In the genomic region with DNA sequence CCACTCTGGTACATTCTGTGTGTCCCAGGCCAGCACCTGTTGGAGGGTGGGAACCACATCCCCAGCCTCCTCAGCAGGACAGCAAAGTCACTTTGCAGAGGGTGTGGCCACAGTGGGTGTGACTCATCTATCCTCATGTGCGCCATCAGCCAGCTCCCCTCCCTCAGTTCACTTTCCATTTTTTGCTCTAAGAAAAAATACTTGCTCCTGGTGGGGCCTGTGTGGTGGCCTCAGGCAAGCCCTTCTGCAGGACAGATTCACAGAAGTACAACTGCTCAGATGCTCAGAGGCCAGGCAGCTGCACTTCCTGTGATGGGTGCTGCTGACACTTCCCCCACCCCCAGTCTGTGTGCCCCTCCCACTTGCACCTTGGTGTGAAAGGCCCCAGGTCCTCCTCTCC, we compare ENCODE assay signal across 18 cellular contexts.
A peak's percentile ranks its signal among the peaks of the same experiment; 100 is the strongest.
DNase-seq lines count a peak whose midpoint lies in the region; ATAC-seq and TF ChIP-seq lines count a peak whose summit lies in the region.
"Had no signal": no experiment of that assay in that cellular context is flagged by ENCODE, and none has a peak within 500 bp of the region (broad histone marks: within the 10 kb centered on the region; RNA-seq: fewer than 3 reads in every experiment).

No MANE protein-coding gene starts in this region.

- H3K9me3 Mint-ChIP-seq in naive thymus-derived CD8-positive, alpha-beta T cell = no peaks in the 10 kb centered on the region
- H3K9me3 Mint-ChIP-seq: activated naive CD4-positive, alpha-beta T cell treated with anti-CD3 and anti-CD28 coated beads, Interleukin-2, amount 50 U/mL, for 24 hours had no signal

- no peak overlapping the region for H3K4me3 Mint-ChIP-seq in naive thymus-derived CD8-positive, alpha-beta T cell
- H3K4me3 Mint-ChIP-seq: activated naive CD4-positive, alpha-beta T cell treated with anti-CD3 and anti-CD28 coated beads, Interleukin-2, amount 50 U/mL, for 24 hours had no signal

- WGBS in thyroid gland, 2 donors = 93 to 100% methylated on average over 1 of the region's 1 CpG

- H3K36me3 ChIP-seq in thyroid gland = no peaks in the 10 kb centered on the region
- H3K36me3 ChIP-seq: cardiac muscle cell, tibial nerve had no signal

- no peaks in the 10 kb centered on the region for H3K9me3 ChIP-seq in thyroid gland

- peaks cover 0 to 4% (median 0%) of the 10 kb centered on the region in 4 donors for H3K4me1 Mint-ChIP-seq in naive thymus-derived CD8-positive, alpha-beta T cell
- H3K4me1 Mint-ChIP-seq: activated naive CD4-positive, alpha-beta T cell treated with anti-CD3 and anti-CD28 coated beads, Interleukin-2, amount 50 U/mL, for 24 hours had no signal

- no peak for TF ChIP-seq POLR2A in thyroid gland (IDR thresholded peaks at IDR 0.05)

- no peak overlapping the region for H3K27ac ChIP-seq in thyroid gland
- H3K27ac ChIP-seq: cardiac muscle cell, VCaP had no signal

- H3K4me1 ChIP-seq in thyroid gland = no peaks in the 10 kb centered on the region

- peaks cover 4 to 50% (median 17%) of the 10 kb centered on the region in 5 donors for H3K27me3 Mint-ChIP-seq in naive thymus-derived CD8-positive, alpha-beta T cell

- no peak overlapping the region for H3K4me3 ChIP-seq in epithelial cell of esophagus (ENCODE audit: low read length)
- H3K4me3 ChIP-seq in thyroid gland (replicated peaks in 1 of 3) = no peak overlapping the region
- H3K4me3 ChIP-seq: cardiac muscle cell, tibial nerve had no signal

- H3K27ac Mint-ChIP-seq in naive thymus-derived CD8-positive, alpha-beta T cell = no peak overlapping the region
- H3K27ac Mint-ChIP-seq: activated naive CD4-positive, alpha-beta T cell treated with anti-CD3 and anti-CD28 coated beads, Interleukin-2, amount 50 U/mL, for 24 hours; progenitor cell of endocrine pancreas had no signal

- DNase-seq in A172 (ENCODE audit: low spot score) (peak; percentile 71), ELR (ENCODE audit: low read depth) (peak; percentile 51), NOMO-1 (lab: John Stamatoyannopoulos, UW; ENCODE audit: unreplicated experiment in 2 of 2) (peak; percentile 60 to 67), epithelial cell of esophagus (ENCODE audit: low read depth) (peak; percentile 20), thyroid gland (no peak), ureter (ENCODE audit: low spot score) (no peak)
- no peak for DNase-seq in naive thymus-derived CD8-positive, alpha-beta T cell
- DNase-seq: activated CD8-positive, alpha-beta memory T cell treated with anti-CD3 and anti-CD28 coated beads, Interleukin-2, amount 50 U/mL, for 4 hours; glutamatergic neuron; NCI-H1436; NCI-H510A treated with DMSO at 0.1 percent for 48 hours; SHP77 treated with DMSO at 0.1 percent for 48 hours had no signal

- TF ChIP-seq CTCF in epithelial cell of esophagus (IDR thresholded peaks at IDR 0.05; ENCODE audit: insufficient read depth, low read depth, low read length, missing control alignments) = no peak
- no peak for TF ChIP-seq CTCF in thyroid gland (IDR thresholded peaks at IDR 0.05)

- POLR2A ChIA-PET in naive thymus-derived CD8-positive, alpha-beta T cell (lab: Charles Lee) = no interaction called here

- no peaks in the 10 kb centered on the region for H3K27me3 ChIP-seq in thyroid gland
- H3K27me3 ChIP-seq: cardiac muscle cell, tibial nerve had no signal

- ATAC-seq in naive thymus-derived CD8-positive, alpha-beta T cell = no peak
- ATAC-seq in GM19397 (IDR thresholded peaks at IDR 0.05; ENCODE audit: unreplicated experiment) = no peak

- intact Hi-C loops in thyroid gland (cut with DNase I) = no loop called here

- no peaks in the 10 kb centered on the region for H3K36me3 Mint-ChIP-seq in naive thymus-derived CD8-positive, alpha-beta T cell
- H3K36me3 Mint-ChIP-seq: activated naive CD4-positive, alpha-beta T cell treated with anti-CD3 and anti-CD28 coated beads, Interleukin-2, amount 50 U/mL, for 24 hours had no signal

Comparison
In these comparisons a context has a peak if more than half of its experiments do, and no peak if none do; other contexts are left out.
1. DNase-seq: peak in A172 (single experiment), ELR (single experiment), NOMO-1 (2 of 2) and epithelial cell of esophagus (single experiment); none in naive thymus-derived CD8-positive, alpha-beta T cell (0 of 10), thyroid gland (0 of 2) and ureter (single experiment).